12 cellular contexts compared by ENCODE assay signal in genomic region chr13:45468676-45469075, GRCh38. TPM values are rescaled to one million over a fixed set of nuclear protein-coding genes. Genes with fewer than 3 reads are reported as not detected.
DNase-seq lines count a peak whose midpoint lies in the region; ATAC-seq, FAIRE-seq and TF ChIP-seq lines count a peak whose summit lies in the region.
"Had no signal": no experiment of that assay in that cellular context is flagged by ENCODE, and none has a peak within 500 bp of the region (broad histone marks: within the 10 kb centered on the region; RNA-seq: fewer than 3 reads in every experiment).

No MANE protein-coding gene starts in this region.

- H3K4me2 ChIP-seq in HepG2 (ENCODE audit: low read depth, low read length) = 0 out of 2 replicates have a peak overlapping the region, but pooled peaks have one; percentile 73

- DNase-seq in HepG2 (ENCODE audit: low spot score) (no peak), right lobe of liver (no peak), NCI-H526 (lab: John Stamatoyannopoulos, UW) (peak; percentile 65 to 70), dermis blood vessel endothelial cell (peak; percentile 5), transverse colon (peak; percentile 20), AG08396 (ENCODE audit: low spot score) (no peak), T-helper 1 cell (no peak)
- DNase-seq: activated naive CD4-positive, alpha-beta T cell treated with anti-CD3 and anti-CD28 coated beads, Interleukin-2, amount 10 ng/mL, durations not matched to agents 7 days and 5 days; esophagus squamous epithelium; midbrain; NCI-H187 treated with DMSO at 0.1 percent for 48 hours had no signal

- H3K4me3 ChIP-seq in HepG2 (replicated peaks in 1 of 3; ENCODE audit: insufficient read depth in 1 of 3, low read depth in 2 of 3, low read length in 3 of 3) (no peak overlapping the region), right lobe of liver (no peak overlapping the region), transverse colon (no peak overlapping the region)
- H3K4me3 ChIP-seq: esophagus squamous epithelium had no signal

- H3K36me3 ChIP-seq in HepG2 (replicated peaks in 1 of 2; ENCODE audit: control insufficient read depth in 1 of 2, insufficient read depth in 2 of 2, low read length in 2 of 2) (no peaks in the 10 kb centered on the region; a peak in 2 of 5 replicates), right lobe of liver (no peaks in the 10 kb centered on the region), transverse colon (no peaks in the 10 kb centered on the region)
- H3K36me3 ChIP-seq: esophagus squamous epithelium had no signal

- peaks cover 82% of the 10 kb centered on the region for H3K79me2 ChIP-seq in HepG2 (ENCODE audit: insufficient read depth, low read length)

- TF ChIP-seq RAD21 in HepG2 (CRISPR knock-in tag; IDR thresholded peaks at IDR 0.05) = no peak

- no peaks in the 10 kb centered on the region; a peak in 1 of 5 replicates for H3K27me3 ChIP-seq in HepG2 (ENCODE audit: control insufficient read depth in 1 of 2, insufficient read depth in 2 of 2, low read length in 2 of 2)
- H3K27me3 ChIP-seq in right lobe of liver = no peaks in the 10 kb centered on the region
- no peaks in the 10 kb centered on the region for H3K27me3 ChIP-seq in transverse colon
- H3K27me3 ChIP-seq: esophagus squamous epithelium had no signal

- WGBS in HepG2 (ENCODE audit: low lambda C conversion rate) = 91% methylated on average over 1 of the region's 1 CpG
- WGBS in right lobe of liver (ENCODE audit: insufficient coverage, low coverage, low lambda C conversion rate, missing lambda C conversion rate) = 54% methylated on average over 1 of the region's 1 CpG
- WGBS in transverse colon (ENCODE audit: low coverage in 1 of 2), 2 donors = 25 to 34% methylated on average over 1 of the region's 1 CpG

- H3K4me1 ChIP-seq in HepG2 (ENCODE audit: insufficient read depth, low read length) (peaks cover 76% of the 10 kb centered on the region), right lobe of liver (peaks cover 0 to 35% (median 16%) of the 10 kb centered on the region in 4 donors), transverse colon (peaks cover 21 to 55% (median 40%) of the 10 kb centered on the region in 4 donors)

- no TSS peak for BruUV-seq in HepG2 (replicated peaks; lab: Mats Ljungman, UMichigan)

- FAIRE-seq in HepG2 (lab: Jason Lieb, UNC) = no peak

- TF ChIP-seq POLR2A in HepG2 (IDR thresholded peaks at IDR 0.05; ENCODE audit: insufficient read depth in 1 of 2, low read depth in 2 of 2, low read length in 2 of 2) (no peak), right lobe of liver (IDR thresholded peaks at IDR 0.05) (no peak), transverse colon (IDR thresholded peaks at IDR 0.05) (no peak)

- CTCF ChIA-PET in HepG2 (lab: Yijun Ruan, JAX; ENCODE audit: low intra/inter-chr PET ratio, low total read pairs) = no interaction called here

- H3K27ac ChIP-seq in HepG2 (ENCODE audit: extremely low read length, insufficient read depth, low read length) (no peak overlapping the region), right lobe of liver (no peak overlapping the region), transverse colon (peak overlapping the region; percentile 96 to 98 (median 97))

- H4K20me1 ChIP-seq in HepG2 (ENCODE audit: insufficient read depth, low read length) = peaks cover 19% of the 10 kb centered on the region

- H3K9me3 ChIP-seq in HepG2 (ENCODE audit: low read length) (no peaks in the 10 kb centered on the region), right lobe of liver (no peaks in the 10 kb centered on the region), transverse colon (no peaks in the 10 kb centered on the region)
- H3K9me3 ChIP-seq: esophagus squamous epithelium had no signal

- ATAC-seq in HepG2 (no peak), right lobe of liver (no peak), HG03196 (IDR thresholded peaks at IDR 0.05; ENCODE audit: unreplicated experiment) (no peak)

- TF ChIP-seq EP300 in HepG2 (IDR thresholded peaks at IDR 0.05; ENCODE audit: low read depth in 2 of 2, low read length in 2 of 2) = no peak
- TF ChIP-seq EP300 in HepG2 (CRISPR knock-in tag; IDR thresholded peaks at IDR 0.05; ENCODE audit: borderline replicate concordance) = no peak
- TF ChIP-seq EP300 in transverse colon (IDR thresholded peaks at IDR 0.05; ENCODE audit: low read depth) = no peak

- in situ Hi-C loops in HepG2 (cut with HindIII; ENCODE audit: extremely low pct_ligation_motif_present, low pct_unique_long_range_greater_than_20kb) = loop anchor here (5.0 kb wide), 1 partner anchor 51 kb away; the partner anchor contains the start of gene SLC25A30
- in situ Hi-C loops in transverse colon (cut with MboI; ENCODE audit: low pct_ligation_motif_present in 1 of 4, low pct_unique_long_range_greater_than_20kb in 1 of 4, low sequenced_read_pairs in 3 of 4) = no loop called here

- no peak for TF ChIP-seq CTCF in HepG2 (CRISPR knock-in tag; IDR thresholded peaks at IDR 0.05)
- no peak for TF ChIP-seq CTCF in right lobe of liver (IDR thresholded peaks at IDR 0.05)
- TF ChIP-seq CTCF in transverse colon (IDR thresholded peaks at IDR 0.05) = no peak

- intact Hi-C loops in HepG2 (cut with micrococcal nuclease; ENCODE audit: unreplicated experiment) (no loop called here), right lobe of liver (cut with DNase I) (no loop called here), transverse colon (cut with DNase I; ENCODE audit: low total_unique reads) (no loop called here)

- H3K9ac ChIP-seq in HepG2 (ENCODE audit: insufficient read depth, low read depth, low read length) = no peak overlapping the region

- POLR2A ChIA-PET in HepG2 (lab: Yijun Ruan, JAX) = interaction anchor here (1.9 to 2.3 kb wide), 2 partner anchors 35 to 128 kb away, joined by 5 to 6 read pairs; partner anchors contain the start of gene TPT1

- no peak overlapping the region for H2AFZ ChIP-seq in HepG2 (ENCODE audit: low read length)

RNA-seq across cellular contexts. Expression of gene COG3, which starts 3.9 kb away (rescaled TPM):
- total RNA-seq in HepG2 (2016; rRNA removed; fragmentation: Illumina TruSeq; extraction: Trizol) = 47.5 and 47.8 TPM in 2 replicates
- 17.3 and 20.1 TPM in 2 replicates for total RNA-seq in HepG2 (2016; cell fraction: cytosol; rRNA removed; fragmentation: Illumina TruSeq; extraction: Trizol; ENCODE audit: low read depth)
- total RNA-seq in HepG2 (2016; cell fraction: insoluble cytoplasmic fraction; rRNA removed; fragmentation: Illumina TruSeq; extraction: Trizol) = 44.5 and 51.8 TPM in 2 replicates
- 19.7 and 24.1 TPM in 2 replicates for total RNA-seq in HepG2 (2016; cell fraction: membrane; rRNA removed; fragmentation: Illumina TruSeq; extraction: Trizol)
- total RNA-seq in HepG2 (2016; cell fraction: nucleus; rRNA removed; fragmentation: Illumina TruSeq; extraction: Trizol) = 55.8 and 65.6 TPM in 2 replicates
- polyA plus RNA-seq in HepG2 (2011; rRNA removed) = 32.8 and 37.8 TPM in 2 replicates
- 20.8 and 21.9 TPM in 2 replicates for polyA plus RNA-seq in HepG2 (2011; cell fraction: cytosol; rRNA removed)
- 65.3 and 69.9 TPM in 2 replicates for polyA plus RNA-seq in HepG2 (2011; cell fraction: nucleus; rRNA removed)
- 20.1 and 22.7 TPM in 2 replicates for polyA plus RNA-seq in HepG2 (2012)
- 15.4 and 15.5 TPM in 2 replicates for polyA plus RNA-seq in HepG2 (2016; cell fraction: cytosol; fragmentation: Illumina TruSeq; extraction: Trizol; ENCODE audit: low read depth)
- 33.1 and 38.8 TPM in 2 replicates for polyA plus RNA-seq in HepG2 (2016; cell fraction: insoluble cytoplasmic fraction; fragmentation: Illumina TruSeq; extraction: Trizol; ENCODE audit: low read depth)
- polyA plus RNA-seq in HepG2 (2016; cell fraction: membrane; fragmentation: Illumina TruSeq; extraction: Trizol; ENCODE audit: low read depth) = 11.9 and 12.6 TPM in 2 replicates
- 54.6 and 64.4 TPM in 2 replicates for polyA plus RNA-seq in HepG2 (2016; cell fraction: nucleus; fragmentation: Illumina TruSeq; extraction: Trizol; ENCODE audit: insufficient read depth, low read depth)
- 9.0 and 51.6 TPM in 2 replicates for polyA minus RNA-seq in HepG2 (2011; rRNA and poly(A)+ RNA removed; ENCODE audit: low replicate concordance)
- 18.4 and 20.6 TPM in 2 replicates for polyA minus RNA-seq in HepG2 (2011; cell fraction: cytosol; rRNA and poly(A)+ RNA removed)
- 168 and 170 TPM in 2 replicates for polyA minus RNA-seq in HepG2 (2011; cell fraction: nucleus; rRNA and poly(A)+ RNA removed)
- 10 to 100 TPM; 18.9 to 66.3 (median 36.8) TPM for total RNA-seq in right lobe of liver
- total RNA-seq in dermis blood vessel endothelial cell = 33.4 and 34.5 TPM in 2 replicates
- 100 to 1,000 TPM in 1 of 4 donors, 10 to 100 TPM in 3; 38.2 to 103 (median 58.5) TPM for total RNA-seq in transverse colon

RNA-seq across cellular contexts. Expression of gene SLC25A30, which starts 50.5 kb away (rescaled TPM):
- total RNA-seq in HepG2 (2016; rRNA removed; fragmentation: Illumina TruSeq; extraction: Trizol) (22.5 and 51.1 TPM in 2 replicates), right lobe of liver (10 to 100 TPM; 16.1 to 60.4 (median 45.0) TPM), dermis blood vessel endothelial cell (33.2 and 53.7 TPM in 2 replicates), transverse colon (10 to 100 TPM in 1 of 4 donors, 1 to 10 TPM in 3; 2.4 to 15.6 (median 6.5) TPM)
- total RNA-seq in HepG2 (2016; cell fraction: cytosol; rRNA removed; fragmentation: Illumina TruSeq; extraction: Trizol; ENCODE audit: low read depth) = 19.7 and 21.5 TPM in 2 replicates
- total RNA-seq in HepG2 (2016; cell fraction: insoluble cytoplasmic fraction; rRNA removed; fragmentation: Illumina TruSeq; extraction: Trizol) = 23.8 and 44.2 TPM in 2 replicates
- 31.3 and 31.8 TPM in 2 replicates for total RNA-seq in HepG2 (2016; cell fraction: membrane; rRNA removed; fragmentation: Illumina TruSeq; extraction: Trizol)
- 20.6 and 22.5 TPM in 2 replicates for total RNA-seq in HepG2 (2016; cell fraction: nucleus; rRNA removed; fragmentation: Illumina TruSeq; extraction: Trizol)
- polyA plus RNA-seq in HepG2 (2011; rRNA removed) = 19.6 and 19.9 TPM in 2 replicates
- 13.8 and 15.3 TPM in 2 replicates for polyA plus RNA-seq in HepG2 (2011; cell fraction: cytosol; rRNA removed)
- 14.3 and 16.7 TPM in 2 replicates for polyA plus RNA-seq in HepG2 (2011; cell fraction: nucleus; rRNA removed)
- 19.1 and 23.4 TPM in 2 replicates for polyA plus RNA-seq in HepG2 (2012)
- polyA plus RNA-seq in HepG2 (2016; cell fraction: cytosol; fragmentation: Illumina TruSeq; extraction: Trizol; ENCODE audit: low read depth) = 5.3 and 5.9 TPM in 2 replicates
- polyA plus RNA-seq in HepG2 (2016; cell fraction: insoluble cytoplasmic fraction; fragmentation: Illumina TruSeq; extraction: Trizol; ENCODE audit: low read depth) = 38.7 and 39.7 TPM in 2 replicates
- polyA plus RNA-seq in HepG2 (2016; cell fraction: membrane; fragmentation: Illumina TruSeq; extraction: Trizol; ENCODE audit: low read depth) = 10.5 and 13.7 TPM in 2 replicates
- polyA plus RNA-seq in HepG2 (2016; cell fraction: nucleus; fragmentation: Illumina TruSeq; extraction: Trizol; ENCODE audit: insufficient read depth, low read depth) = 32.3 and 39.0 TPM in 2 replicates
- polyA minus RNA-seq in HepG2 (2011; rRNA and poly(A)+ RNA removed; ENCODE audit: low replicate concordance) = 8.8 and 61.2 TPM in 2 replicates
- polyA minus RNA-seq in HepG2 (2011; cell fraction: cytosol; rRNA and poly(A)+ RNA removed) = 24.5 and 28.9 TPM in 2 replicates
- polyA minus RNA-seq in HepG2 (2011; cell fraction: nucleus; rRNA and poly(A)+ RNA removed) = 27.6 and 30.8 TPM in 2 replicates

Comparison
In these comparisons a context has a peak if more than half of its experiments do, and no peak if none do; other contexts are left out.
1. DNase-seq: peak in NCI-H526 (2 of 2), dermis blood vessel endothelial cell (single experiment) and transverse colon (single experiment); none in HepG2 (single experiment), right lobe of liver (0 of 3), AG08396 (single experiment) and T-helper 1 cell (0 of 5).
2. H3K27ac ChIP-seq: peak in transverse colon (4 of 4); none in HepG2 (single experiment) and right lobe of liver (0 of 3).